In genomic region chr15:74869726-74870407, GRCh38 we compare ENCODE assay signal across 7 cellular contexts. TPM values are rescaled to one million over a fixed set of nuclear protein-coding genes. Genes with fewer than 3 reads are reported as not detected.
DNase-seq lines count a peak whose midpoint lies in the region; ATAC-seq, FAIRE-seq and TF ChIP-seq lines count a peak whose summit lies in the region.

No MANE protein-coding gene starts in this region.

- peaks cover 2% of the 10 kb centered on the region for H3K27me3 Mint-ChIP-seq in nephron progenitor cell (ENCODE audit: low read depth, poor library complexity)

- peak overlapping the region; percentile 13 for H3K4me2 ChIP-seq in endothelial cell of umbilical vein (ENCODE audit: insufficient read depth, low read length)

- no peak overlapping the region for H3K9ac ChIP-seq in endothelial cell of umbilical vein (replicated peaks; ENCODE audit: extremely low read depth, insufficient read depth, low read length)

- peaks cover 57% of the 10 kb centered on the region for H3K79me2 ChIP-seq in endothelial cell of umbilical vein (ENCODE audit: control insufficient read depth, insufficient read depth, low read length)

- H3K4me3 ChIP-seq in endothelial cell of umbilical vein (replicated peaks in 1 of 3; ENCODE audit: insufficient read depth in 1 of 3, low read depth in 1 of 3, low read length in 3 of 3), result no peak overlapping the region

- no peak overlapping the region for H2AFZ ChIP-seq in endothelial cell of umbilical vein (ENCODE audit: low read depth, low read length)

- H4K20me1 ChIP-seq in endothelial cell of umbilical vein (replicated peaks; ENCODE audit: control insufficient read depth, extremely low read depth, insufficient read depth, low read length), result no peaks in the 10 kb centered on the region

- H3K27me3 ChIP-seq in endothelial cell of umbilical vein (ENCODE audit: control insufficient read depth in 2 of 2, insufficient read depth in 2 of 2, low read length in 2 of 2), result no peaks in the 10 kb centered on the region

- intact Hi-C loops in endothelial cell of umbilical vein (cut with micrococcal nuclease), result no loop called here

- peak; percentile 79 for FAIRE-seq in endothelial cell of umbilical vein (lab: Jason Lieb, UNC)

- H3K27ac ChIP-seq in endothelial cell of umbilical vein (ENCODE audit: insufficient read depth, low read depth, low read length), result peak overlapping the region; percentile 25

- no peaks in the 10 kb centered on the region for H3K9me1 ChIP-seq in endothelial cell of umbilical vein (replicated peaks; ENCODE audit: control insufficient read depth, extremely low read depth, insufficient read depth, low read length)

- no peaks in the 10 kb centered on the region for H3K9me3 ChIP-seq in endothelial cell of umbilical vein (replicated peaks; ENCODE audit: control insufficient read depth, insufficient read depth, low read length)

- dilution Hi-C loops in endothelial cell of umbilical vein (cut with MboI; ENCODE audit: extremely low pct_ligation_motif_present, low sequenced_read_pairs), result no loop called here

- POLR2A ChIA-PET in endothelial cell of umbilical vein (lab: Charles Lee), result no interaction called here

- peak overlapping the region; percentile 11 for H3K4me3 Mint-ChIP-seq in nephron progenitor cell

- ATAC-seq in GM18868 (IDR thresholded peaks at IDR 0.05; ENCODE audit: unreplicated experiment) (peak; percentile 53), HG02938 (IDR thresholded peaks at IDR 0.05; ENCODE audit: unreplicated experiment) (peak; percentile 50)

- DNase-seq in SIG-M5 treated with dmso at 0.1 percent for 504 hours (lab: John Stamatoyannopoulos, UW; ENCODE audit: unreplicated experiment) (peak; percentile 94), endothelial cell of umbilical vein (ENCODE audit: low read depth, low spot score) (peak; percentile 43), nephron progenitor cell (no peak), DMS79 (lab: John Stamatoyannopoulos, UW) (no peak), SHP77 treated with DMSO at 0.1 percent for 48 hours (lab: John Stamatoyannopoulos, UW) (no peak)

- H3K36me3 Mint-ChIP-seq in nephron progenitor cell (ENCODE audit: low read depth), result peaks cover 15% of the 10 kb centered on the region

- H3K27ac Mint-ChIP-seq in nephron progenitor cell, result no peak overlapping the region

- CTCF ChIA-PET in endothelial cell of umbilical vein (lab: Charles Lee), result interaction anchor here (0.8 to 6.4 kb wide), 10 partner anchors 9 to 99 kb away, joined by 3 to 54 read pairs (median 4); partner anchors contain the start of gene ULK3

- TF ChIP-seq CTCF in endothelial cell of umbilical vein (IDR thresholded peaks at IDR 0.05; ENCODE audit: extremely low read depth in 1 of 2, insufficient read depth in 1 of 2, low read depth in 1 of 2, low read length in 2 of 2) (no peak), nephron progenitor cell (IDR thresholded peaks at IDR 0.05) (no peak)

- no peak for TF ChIP-seq POLR2A in endothelial cell of umbilical vein (IDR thresholded peaks at IDR 0.05; ENCODE audit: low read depth, low read length)

- BruUV-seq in endothelial cell of umbilical vein (replicated peaks; lab: Mats Ljungman, UMichigan), result no TSS peak

- H3K36me3 ChIP-seq in endothelial cell of umbilical vein (ENCODE audit: control insufficient read depth in 2 of 2, extremely low read depth in 1 of 2, insufficient read depth in 2 of 2, low read length in 2 of 2), result no peaks in the 10 kb centered on the region

- peaks cover 45% of the 10 kb centered on the region for H3K4me1 ChIP-seq in endothelial cell of umbilical vein (ENCODE audit: control insufficient read depth, extremely low read depth, insufficient read depth, low read length)

- peaks cover 39% of the 10 kb centered on the region for H3K4me1 Mint-ChIP-seq in nephron progenitor cell

- peaks cover 6% of the 10 kb centered on the region for H3K9me3 Mint-ChIP-seq in nephron progenitor cell

TF ChIP-seq in endothelial cell of umbilical vein, 7 proteins besides CTCF, POLR2A, EP300 and RAD21:
- TF ChIP-seq MYC (IDR thresholded peaks at IDR 0.05; ENCODE audit: low read depth, low read length), result no peak
- TF ChIP-seq POLR2AphosphoS5 (IDR thresholded peaks at IDR 0.05; ENCODE audit: insufficient read depth, low read depth, low read length), result peak; percentile 30
- TF ChIP-seq FOS (IDR thresholded peaks at IDR 0.05; ENCODE audit: borderline replicate concordance, insufficient read depth, low read length), result no peak
- no peak for TF ChIP-seq EZH2 (IDR thresholded peaks at IDR 0.05; ENCODE audit: borderline replicate concordance, low read depth, low read length, severe bottlenecking)

RNA-seq across cellular contexts. Expression of gene SCAMP2, which starts 3.3 kb away (rescaled TPM):
- 61.1 and 67.3 TPM in 2 replicates for total RNA-seq in endothelial cell of umbilical vein
- polyA plus RNA-seq in endothelial cell of umbilical vein, result 250 and 256 TPM in 2 replicates
- polyA plus RNA-seq in endothelial cell of umbilical vein (2011; cell fraction: cytosol; rRNA removed), result 96.9 and 121 TPM in 2 replicates
- 58.8 and 69.7 TPM in 2 replicates for polyA plus RNA-seq in endothelial cell of umbilical vein (2011; cell fraction: nucleus; rRNA removed)
- 54.9 and 58.8 TPM in 2 replicates for polyA plus RNA-seq in endothelial cell of umbilical vein (2012)
- 202 and 208 TPM in 2 replicates for polyA minus RNA-seq in endothelial cell of umbilical vein
- polyA minus RNA-seq in endothelial cell of umbilical vein (2011; cell fraction: cytosol; rRNA and poly(A)+ RNA removed), result 40.0 TPM
- 27.5 and 31.8 TPM in 2 replicates for polyA minus RNA-seq in endothelial cell of umbilical vein (2011; cell fraction: nucleus; rRNA and poly(A)+ RNA removed)

RNA-seq across cellular contexts. Expression of gene MPI, which starts 20.0 kb away (rescaled TPM):
- total RNA-seq in endothelial cell of umbilical vein, result 27.7 and 36.3 TPM in 2 replicates
- 62.6 and 69.3 TPM in 2 replicates for polyA plus RNA-seq in endothelial cell of umbilical vein
- 58.5 and 62.7 TPM in 2 replicates for polyA plus RNA-seq in endothelial cell of umbilical vein (2011; cell fraction: cytosol; rRNA removed)
- 53.3 and 58.5 TPM in 2 replicates for polyA plus RNA-seq in endothelial cell of umbilical vein (2011; cell fraction: nucleus; rRNA removed)
- 26.3 and 37.7 TPM in 2 replicates for polyA plus RNA-seq in endothelial cell of umbilical vein (2012)
- polyA minus RNA-seq in endothelial cell of umbilical vein, result 66.3 and 85.1 TPM in 2 replicates
- polyA minus RNA-seq in endothelial cell of umbilical vein (2011; cell fraction: cytosol; rRNA and poly(A)+ RNA removed), result 33.4 TPM
- 17.0 and 28.6 TPM in 2 replicates for polyA minus RNA-seq in endothelial cell of umbilical vein (2011; cell fraction: nucleus; rRNA and poly(A)+ RNA removed)

RNA-seq across cellular contexts. Expression of gene ULK3, which starts 26.9 kb away (rescaled TPM):
- total RNA-seq in endothelial cell of umbilical vein, result 29.0 and 36.0 TPM in 2 replicates
- polyA plus RNA-seq in endothelial cell of umbilical vein, result 48.6 and 60.3 TPM in 2 replicates
- polyA plus RNA-seq in endothelial cell of umbilical vein (2011; cell fraction: cytosol; rRNA removed), result 22.8 and 28.4 TPM in 2 replicates
- polyA plus RNA-seq in endothelial cell of umbilical vein (2011; cell fraction: nucleus; rRNA removed), result 320 and 340 TPM in 2 replicates
- 23.6 and 35.2 TPM in 2 replicates for polyA plus RNA-seq in endothelial cell of umbilical vein (2012)
- polyA minus RNA-seq in endothelial cell of umbilical vein, result 41.1 and 58.2 TPM in 2 replicates
- 19.7 TPM for polyA minus RNA-seq in endothelial cell of umbilical vein (2011; cell fraction: cytosol; rRNA and poly(A)+ RNA removed)
- polyA minus RNA-seq in endothelial cell of umbilical vein (2011; cell fraction: nucleus; rRNA and poly(A)+ RNA removed), result 22.6 and 31.4 TPM in 2 replicates

RNA-seq across cellular contexts. Expression of gene FAM219B, which starts 36.8 kb away (rescaled TPM):
- total RNA-seq in endothelial cell of umbilical vein, result 57.0 and 73.0 TPM in 2 replicates
- polyA plus RNA-seq in endothelial cell of umbilical vein, result 55.1 and 57.7 TPM in 2 replicates
- polyA plus RNA-seq in endothelial cell of umbilical vein (2011; cell fraction: cytosol; rRNA removed), result 35.9 and 53.0 TPM in 2 replicates
- 219 and 225 TPM in 2 replicates for polyA plus RNA-seq in endothelial cell of umbilical vein (2011; cell fraction: nucleus; rRNA removed)
- 28.2 and 31.1 TPM in 2 replicates for polyA plus RNA-seq in endothelial cell of umbilical vein (2012)
- 45.1 and 46.9 TPM in 2 replicates for polyA minus RNA-seq in endothelial cell of umbilical vein
- 18.2 TPM for polyA minus RNA-seq in endothelial cell of umbilical vein (2011; cell fraction: cytosol; rRNA and poly(A)+ RNA removed)
- 26.2 and 37.4 TPM in 2 replicates for polyA minus RNA-seq in endothelial cell of umbilical vein (2011; cell fraction: nucleus; rRNA and poly(A)+ RNA removed)

RNA-seq across cellular contexts. Expression of gene CPLX3, which starts 43.4 kb away (rescaled TPM):
- 0.16 TPM in 1 of 2 replicates, not detected in the other for total RNA-seq in endothelial cell of umbilical vein
- polyA plus RNA-seq in endothelial cell of umbilical vein, result not detected in 2 replicates
- not detected in 2 replicates for polyA plus RNA-seq in endothelial cell of umbilical vein (2011; cell fraction: cytosol; rRNA removed)
- polyA plus RNA-seq in endothelial cell of umbilical vein (2011; cell fraction: nucleus; rRNA removed), result 0.10 TPM in 1 of 2 replicates, not detected in the other
- polyA plus RNA-seq in endothelial cell of umbilical vein (2012), result not detected in 2 replicates
- polyA minus RNA-seq in endothelial cell of umbilical vein, result not detected in 2 replicates
- polyA minus RNA-seq in endothelial cell of umbilical vein (2011; cell fraction: cytosol; rRNA and poly(A)+ RNA removed), result not detected
- polyA minus RNA-seq in endothelial cell of umbilical vein (2011; cell fraction: nucleus; rRNA and poly(A)+ RNA removed), result not detected in 2 replicates

Comparison
In these comparisons a context has a peak if more than half of its experiments do, and no peak if none do; other contexts are left out.
1. DNase-seq: peak in SIG-M5 treated with dmso at 0.1 percent for 504 hours (single experiment) and endothelial cell of umbilical vein (single experiment); none in nephron progenitor cell (single experiment), DMS79 (single experiment) and SHP77 treated with DMSO at 0.1 percent for 48 hours (single experiment).